ENCODE assay signal across 9 cellular contexts in genomic region chr11:31995525-31996123, GRCh38.
A peak's percentile ranks its signal among the peaks of the same experiment; 100 is the strongest.
DNase-seq lines count a peak whose midpoint lies in the region; ATAC-seq and TF ChIP-seq lines count a peak whose summit lies in the region.
"Had no signal": no experiment of that assay in that cellular context is flagged by ENCODE, and none has a peak within 500 bp of the region (broad histone marks: within the 10 kb centered on the region; RNA-seq: fewer than 3 reads in every experiment).

No MANE protein-coding gene starts in this region.

- no peaks in the 10 kb centered on the region for H3K9me3 Mint-ChIP-seq in activated naive CD4-positive, alpha-beta T cell treated with anti-CD3 and anti-CD28 coated beads, Interleukin-2, amount 50 U/mL, for 24 hours
- H3K9me3 Mint-ChIP-seq: brain had no signal

- peak overlapping the region; percentile 54 for H3K4me2 ChIP-seq in BLaER1

- no peak for TF ChIP-seq CTCF in Peyer's patch (IDR thresholded peaks at IDR 0.05)

- no peak overlapping the region for H3K27ac Mint-ChIP-seq in activated naive CD4-positive, alpha-beta T cell treated with anti-CD3 and anti-CD28 coated beads, Interleukin-2, amount 50 U/mL, for 24 hours

- peaks cover 8% of the 10 kb centered on the region for H3K27me3 Mint-ChIP-seq in activated naive CD4-positive, alpha-beta T cell treated with anti-CD3 and anti-CD28 coated beads, Interleukin-2, amount 50 U/mL, for 24 hours

- no peaks in the 10 kb centered on the region for H3K36me3 Mint-ChIP-seq in activated naive CD4-positive, alpha-beta T cell treated with anti-CD3 and anti-CD28 coated beads, Interleukin-2, amount 50 U/mL, for 24 hours
- H3K36me3 Mint-ChIP-seq: brain had no signal

- H3K4me1 ChIP-seq in BLaER1 (peaks cover 10% of the 10 kb centered on the region; the same call in 1 of the 2 replicates), Peyer's patch (no peaks in the 10 kb centered on the region)

- ATAC-seq in GM19035 (IDR thresholded peaks at IDR 0.05; ENCODE audit: unreplicated experiment) (peak; percentile 93), HG03139 (IDR thresholded peaks at IDR 0.05; ENCODE audit: unreplicated experiment) (peak; percentile 81), Right ventricle myocardium inferior (no peak)

- no peak for TF ChIP-seq POLR2A in Peyer's patch (IDR thresholded peaks at IDR 0.05)

- H3K9ac ChIP-seq in BLaER1: no peak overlapping the region

- intact Hi-C loops in Right ventricle myocardium inferior (cut with DNase I): no loop called here

- H3K4me1 Mint-ChIP-seq in activated naive CD4-positive, alpha-beta T cell treated with anti-CD3 and anti-CD28 coated beads, Interleukin-2, amount 50 U/mL, for 24 hours: peaks cover 20% of the 10 kb centered on the region

- H3K36me3 ChIP-seq in BLaER1: no peaks in the 10 kb centered on the region
- H3K36me3 ChIP-seq in Peyer's patch: no peaks in the 10 kb centered on the region

- no peak for DNase-seq in NCI-H146 treated with DMSO at 0.1 percent for 48 hours (lab: John Stamatoyannopoulos, UW; ENCODE audit: unreplicated experiment)
- DNase-seq in Peyer's patch: no peak
- DNase-seq in NCI-H446 (lab: John Stamatoyannopoulos, UW): no peak
- no peak for DNase-seq in Right ventricle myocardium inferior (ENCODE audit: missing footprints)

- H3K27me3 ChIP-seq in BLaER1 (no peaks in the 10 kb centered on the region), Peyer's patch (no peaks in the 10 kb centered on the region)

- H3K4me3 ChIP-seq in BLaER1: no peak overlapping the region
- H3K4me3 ChIP-seq in Peyer's patch: no peak overlapping the region

- H3K9me3 ChIP-seq in BLaER1 (no peaks in the 10 kb centered on the region), Peyer's patch (no peaks in the 10 kb centered on the region)

- no peak overlapping the region for H3K27ac ChIP-seq in BLaER1
- no peak overlapping the region for H3K27ac ChIP-seq in Peyer's patch

- H3K4me3 Mint-ChIP-seq in activated naive CD4-positive, alpha-beta T cell treated with anti-CD3 and anti-CD28 coated beads, Interleukin-2, amount 50 U/mL, for 24 hours: peak overlapping the region; percentile 57

- H4K20me1 ChIP-seq in BLaER1: no peaks in the 10 kb centered on the region
